8 cellular contexts compared by ENCODE assay signal in the genomic region with DNA sequence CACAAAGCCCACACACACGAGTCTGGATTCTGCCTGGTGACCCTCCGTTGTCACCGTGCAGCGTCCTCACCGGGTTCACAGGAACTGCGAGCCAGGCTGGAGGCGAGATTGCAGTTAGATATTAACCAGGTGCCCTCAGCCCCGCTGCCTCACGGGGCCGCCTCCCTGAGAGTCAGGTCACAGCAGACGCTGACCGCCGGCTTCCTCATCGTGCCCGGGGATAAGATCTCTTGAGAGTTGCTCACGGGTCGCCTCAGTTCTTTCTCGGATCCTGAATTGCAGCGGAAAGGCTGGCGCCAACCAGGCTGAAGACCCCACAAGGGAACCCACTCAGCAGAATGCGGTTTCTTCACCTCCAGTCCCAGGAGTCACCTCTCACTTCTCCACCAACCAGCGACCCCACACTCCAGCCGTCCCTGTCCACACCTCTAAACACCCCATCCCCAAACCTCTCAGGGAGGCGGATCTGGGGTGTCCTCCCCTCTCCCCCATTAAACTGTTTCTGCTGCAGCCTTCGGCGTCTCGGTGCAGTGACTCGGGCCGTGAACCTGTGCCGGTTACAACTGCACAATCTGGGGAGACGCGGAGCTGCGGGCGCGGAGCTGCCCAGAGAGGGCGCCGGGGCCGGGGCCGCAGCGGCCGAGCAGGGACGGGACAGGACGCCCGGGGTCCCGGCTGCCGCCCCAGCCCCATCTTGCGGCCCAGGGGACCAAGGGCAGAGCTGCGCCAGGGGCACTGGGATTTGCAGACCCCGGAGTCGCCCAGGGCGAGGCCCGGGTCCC. TPM values are rescaled to one million over a fixed set of nuclear protein-coding genes. Genes with fewer than 3 reads are reported as not detected.
DNase-seq lines count a peak whose midpoint lies in the region; ATAC-seq and TF ChIP-seq lines count a peak whose summit lies in the region.

No MANE protein-coding gene starts in this region.

- POLR2A ChIA-PET in WTC11 (lab: Charles Lee), result interaction anchor here (0.5 kb wide), 1 partner anchor 166 kb away, joined by 3 read pairs; no protein-coding TSS in a partner anchor

- H3K27ac ChIP-seq in right lobe of liver, result peak overlapping the region; percentile 78 to 84 (median 82)

- peak; percentile 35 for ATAC-seq in GM21529 (IDR thresholded peaks at IDR 0.05; ENCODE audit: unreplicated experiment)
- ATAC-seq in WTC11, result peak; percentile 35
- ATAC-seq in right lobe of liver, result peak; percentile 49 to 59 (median 58)

- H3K9me3 Mint-ChIP-seq in WTC11, result no peaks in the 10 kb centered on the region
- no peaks in the 10 kb centered on the region for H3K9me3 Mint-ChIP-seq in dendritic cell treated with granulocyte-macrophage colony-stimulating factor and Interleukin-4, amounts not matched to agents 40 ng/mL and 50 ng/mL, for 4 days

- CTCF ChIA-PET in WTC11 (lab: Charles Lee), result interaction anchor here (0.8 to 1.0 kb wide), 3 partner anchors 38 to 59 kb away, joined by 3 to 5 read pairs (median 4); no protein-coding TSS in a partner anchor

- no peaks in the 10 kb centered on the region for H3K9me3 ChIP-seq in right lobe of liver

- TF ChIP-seq CTCF in WTC11 (IDR thresholded peaks at IDR 0.05) (no peak), right lobe of liver (IDR thresholded peaks at IDR 0.05) (no peak)

- H3K27me3 Mint-ChIP-seq in WTC11 (ENCODE audit: low read depth), result peaks cover 41% of the 10 kb centered on the region
- H3K27me3 Mint-ChIP-seq in dendritic cell treated with granulocyte-macrophage colony-stimulating factor and Interleukin-4, amounts not matched to agents 40 ng/mL and 50 ng/mL, for 4 days, result peaks cover 6% of the 10 kb centered on the region

- H3K4me1 ChIP-seq in right lobe of liver, result peaks cover 0 to 20% (median 7%) of the 10 kb centered on the region in 4 donors

- TF ChIP-seq POLR2A in right lobe of liver (IDR thresholded peaks at IDR 0.05), result peak; percentile 69

- H3K36me3 Mint-ChIP-seq in WTC11, result no peaks in the 10 kb centered on the region
- peaks cover 24% of the 10 kb centered on the region for H3K36me3 Mint-ChIP-seq in dendritic cell treated with granulocyte-macrophage colony-stimulating factor and Interleukin-4, amounts not matched to agents 40 ng/mL and 50 ng/mL, for 4 days (ENCODE audit: low read depth)

- H3K36me3 ChIP-seq in right lobe of liver, result no peaks in the 10 kb centered on the region

- no peak overlapping the region for H3K27ac Mint-ChIP-seq in WTC11
- peak overlapping the region; percentile 93 for H3K27ac Mint-ChIP-seq in dendritic cell treated with granulocyte-macrophage colony-stimulating factor and Interleukin-4, amounts not matched to agents 40 ng/mL and 50 ng/mL, for 4 days

- H3K4me1 Mint-ChIP-seq in WTC11, result peaks cover 10% of the 10 kb centered on the region
- H3K4me1 Mint-ChIP-seq in dendritic cell treated with granulocyte-macrophage colony-stimulating factor and Interleukin-4, amounts not matched to agents 40 ng/mL and 50 ng/mL, for 4 days (ENCODE audit: low read depth), result peaks cover 28% of the 10 kb centered on the region

- H3K4me3 ChIP-seq in Jurkat, Clone E6-1 (ENCODE audit: low read length), result peak overlapping the region; percentile 84
- H3K4me3 ChIP-seq in right lobe of liver, result peak overlapping the region; percentile 86 to 95 (median 91)

- intact Hi-C loops in dendritic cell treated with granulocyte-macrophage colony-stimulating factor and Interleukin-4, amounts not matched to agents 40 ng/mL and 50 ng/mL, for 4 days (cut with micrococcal nuclease), result loop anchor here (1.0 to 5.0 kb wide), 2 partner anchors 28 to 36 kb away; a partner anchor contains a TSS
- intact Hi-C loops in right lobe of liver (cut with DNase I), result no loop called here

- DNase-seq in G401 (ENCODE audit: low spot score) (peak; percentile 39), WTC11 (ENCODE audit: low spot score) (peak; percentile 50), right lobe of liver (peak; percentile 86 to 89 (median 87)), DMS114 treated with DMSO at 0.1 percent for 48 hours (lab: John Stamatoyannopoulos, UW; ENCODE audit: unreplicated experiment) (no peak)
- no peak for DNase-seq in Jurkat, Clone E6-1 (ENCODE audit: low read depth, low spot score)
- peak; percentile 16 to 20 for DNase-seq in stimulated activated CD8-positive, alpha-beta memory T cell treated with anti-CD3 and anti-CD28 coated beads, Interleukin-15, amount 100 ng/mL, for 48 hours (ENCODE audit: low read depth in 2 of 2)

- in situ Hi-C loops in G401 (cut with HindIII; ENCODE audit: low sequenced_read_pairs), result no loop called here

- no peaks in the 10 kb centered on the region for H3K27me3 ChIP-seq in right lobe of liver

- 0% methylated on average over 25 of the region's 52 CpGs for WGBS in right lobe of liver (ENCODE audit: insufficient coverage, low coverage, low lambda C conversion rate, missing lambda C conversion rate)

- H3K4me3 Mint-ChIP-seq in WTC11, result peak overlapping the region; percentile 98
- peak overlapping the region; percentile 98 for H3K4me3 Mint-ChIP-seq in dendritic cell treated with granulocyte-macrophage colony-stimulating factor and Interleukin-4, amounts not matched to agents 40 ng/mL and 50 ng/mL, for 4 days

TF ChIP-seq in WTC11, 78 proteins besides CTCF, POLR2A, EP300 and RAD21:
- TF ChIP-seq FOXP1 (CRISPR knock-in tag; IDR thresholded peaks at IDR 0.05; ENCODE audit: borderline replicate concordance) (0 out of 2 replicates have a peak, but pooled peaks have one; percentile 18), ZNF671 (CRISPR knock-in tag; IDR thresholded peaks at IDR 0.05) (no peak)

RNA-seq across cellular contexts. Expression of a gene that starts 0.6 kb away (rescaled TPM):
- total RNA-seq in G401 (2014; rRNA removed; shearing (Covaris generic)), result 11.3 and 14.0 TPM in 2 replicates
- polyA plus RNA-seq in Jurkat, Clone E6-1 (2012; ENCODE audit: insufficient read depth, insufficient read length), result 7.3 TPM
- total RNA-seq in WTC11 (2021), result 4.4 to 5.4 TPM (median 4.6 TPM) in 3 replicates
- 1 to 10 TPM; 2.9 to 5.1 (median 3.4) TPM for total RNA-seq in right lobe of liver

RNA-seq across cellular contexts. Expression of a gene that starts 28.6 kb away (rescaled TPM):
- total RNA-seq in G401 (2014; rRNA removed; shearing (Covaris generic)), result 0.14 TPM in 1 of 2 replicates, not detected in the other
- polyA plus RNA-seq in Jurkat, Clone E6-1 (2012; ENCODE audit: insufficient read depth, insufficient read length), result not detected
- total RNA-seq in WTC11 (2021), result 1.0 to 2.2 TPM (median 1.8 TPM) in 3 replicates
- 1 to 10 TPM; 2.6 to 4.4 (median 3.2) TPM for total RNA-seq in right lobe of liver

Comparison
In these comparisons a context has a peak if more than half of its experiments do, and no peak if none do; other contexts are left out.
1. DNase-seq: peak in G401 (single experiment), WTC11 (single experiment), right lobe of liver (3 of 3) and stimulated activated CD8-positive, alpha-beta memory T cell treated with anti-CD3 and anti-CD28 coated beads, Interleukin-15, amount 100 ng/mL, for 48 hours (2 of 2); none in Jurkat, Clone E6-1 (single experiment) and DMS114 treated with DMSO at 0.1 percent for 48 hours (single experiment).
2. Peak in every context shown above with its lines, with median percentiles within 50 percentile points of each other: ATAC-seq.